Comparison of ENCODE assay signal across 21 cellular contexts in genomic region chrX:39905946-39906345, GRCh38.
DNase-seq lines count a peak whose midpoint lies in the region; ATAC-seq, FAIRE-seq and TF ChIP-seq lines count a peak whose summit lies in the region.
"Had no signal": no experiment of that assay in that cellular context is flagged by ENCODE, and none has a peak within 500 bp of the region (broad histone marks: within the 10 kb centered on the region; RNA-seq: fewer than 3 reads in every experiment).

No MANE protein-coding gene starts in this region.

- H3K27me3 ChIP-seq in endothelial cell of umbilical vein (ENCODE audit: control insufficient read depth in 2 of 2, insufficient read depth in 2 of 2, low read length in 2 of 2) (no peaks in the 10 kb centered on the region), neuronal stem cell (ENCODE audit: control insufficient read depth in 3 of 3, insufficient read depth in 3 of 3, low read depth in 1 of 3, low read length in 3 of 3) (peaks cover 0 to 4% (median 0%) of the 10 kb centered on the region in 3 experiments)
- H3K27me3 ChIP-seq: upper lobe of right lung had no signal

- H3K9ac ChIP-seq in endothelial cell of umbilical vein (replicated peaks; ENCODE audit: extremely low read depth, insufficient read depth, low read length) = no peak overlapping the region
- H3K9ac ChIP-seq in neuronal stem cell (ENCODE audit: low read depth, low read length, poor library complexity) = no peak overlapping the region

- H4K20me1 ChIP-seq in endothelial cell of umbilical vein (replicated peaks; ENCODE audit: control insufficient read depth, extremely low read depth, insufficient read depth, low read length) = no peaks in the 10 kb centered on the region

- in situ Hi-C loops in G401 (cut with HindIII; ENCODE audit: low sequenced_read_pairs) = no loop called here

- peaks cover 21% of the 10 kb centered on the region for H3K4me1 ChIP-seq in endothelial cell of umbilical vein (ENCODE audit: control insufficient read depth, extremely low read depth, insufficient read depth, low read length)
- peaks cover 10 to 27% of the 10 kb centered on the region in 2 donors for H3K4me1 ChIP-seq in neuronal stem cell (ENCODE audit: control insufficient read depth in 2 of 2, insufficient read depth in 1 of 2, low read depth in 1 of 2, low read length in 2 of 2)

- H3K79me1 ChIP-seq in neuronal stem cell (ENCODE audit: low read depth, low read length) = no peaks in the 10 kb centered on the region

- TF ChIP-seq POLR2A in endothelial cell of umbilical vein (IDR thresholded peaks at IDR 0.05; ENCODE audit: low read depth, low read length) = no peak

- no peak overlapping the region for H3K14ac ChIP-seq in neuronal stem cell (ENCODE audit: low read length)

- no peak overlapping the region for H4K8ac ChIP-seq in neuronal stem cell (ENCODE audit: low read depth, low read length)

- no peak for TF ChIP-seq CTCF in endothelial cell of umbilical vein (IDR thresholded peaks at IDR 0.05; ENCODE audit: extremely low read depth in 1 of 2, insufficient read depth in 1 of 2, low read depth in 1 of 2, low read length in 2 of 2)

- no peak for ATAC-seq in GM19324 (IDR thresholded peaks at IDR 0.05; ENCODE audit: low FRiP score, unreplicated experiment)
- no peak for ATAC-seq in HG02759 (IDR thresholded peaks at IDR 0.05; ENCODE audit: unreplicated experiment)
- ATAC-seq: HCT116, upper lobe of right lung had no signal

- CTCF ChIA-PET in endothelial cell of umbilical vein (lab: Charles Lee) = no interaction called here

- H2BK15ac ChIP-seq in neuronal stem cell (ENCODE audit: low read length) = no peak overlapping the region

- no peaks in the 10 kb centered on the region for H3K9me3 ChIP-seq in endothelial cell of umbilical vein (replicated peaks; ENCODE audit: control insufficient read depth, insufficient read depth, low read length)
- no peaks in the 10 kb centered on the region for H3K9me3 ChIP-seq in neuronal stem cell (replicated peaks in 1 of 2; ENCODE audit: control insufficient read depth in 2 of 2, insufficient read depth in 1 of 2, low read depth in 1 of 2, low read length in 2 of 2)
- H3K9me3 ChIP-seq: upper lobe of right lung had no signal

- no peaks in the 10 kb centered on the region for H3K36me3 ChIP-seq in endothelial cell of umbilical vein (ENCODE audit: control insufficient read depth in 2 of 2, extremely low read depth in 1 of 2, insufficient read depth in 2 of 2, low read length in 2 of 2)
- H3K36me3 ChIP-seq in neuronal stem cell (replicated peaks in 1 of 2; ENCODE audit: control insufficient read depth in 2 of 2, insufficient read depth in 2 of 2, low read length in 2 of 2) = no peaks in the 10 kb centered on the region
- H3K36me3 ChIP-seq: upper lobe of right lung had no signal

- dilution Hi-C loops in endothelial cell of umbilical vein (cut with MboI; ENCODE audit: extremely low pct_ligation_motif_present, low sequenced_read_pairs) = no loop called here

- no peak overlapping the region for H2BK12ac ChIP-seq in neuronal stem cell (ENCODE audit: low read length)

- peak overlapping the region; percentile 32 for H3K4me2 ChIP-seq in endothelial cell of umbilical vein (ENCODE audit: insufficient read depth, low read length)
- H3K4me2 ChIP-seq in neuronal stem cell (ENCODE audit: insufficient read depth, low read length, poor library complexity, severe bottlenecking) = no peak overlapping the region

- no peak overlapping the region for H3K4me3 ChIP-seq in endothelial cell of umbilical vein (replicated peaks in 1 of 3; ENCODE audit: insufficient read depth in 1 of 3, low read depth in 1 of 3, low read length in 3 of 3)
- H3K4me3 ChIP-seq in neuronal stem cell (ENCODE audit: low read length in 2 of 2) = peak overlapping the region in 1 of 2 donors; percentile 32
- H3K4me3 ChIP-seq: upper lobe of right lung had no signal

- no peak overlapping the region for H4K91ac ChIP-seq in neuronal stem cell (ENCODE audit: low read depth, low read length, poor library complexity)

- BruUV-seq in endothelial cell of umbilical vein (replicated peaks; lab: Mats Ljungman, UMichigan) = no TSS peak

- H2AK5ac ChIP-seq in neuronal stem cell (ENCODE audit: low read depth, low read length) = no peak overlapping the region

- no peaks in the 10 kb centered on the region for H3K9me1 ChIP-seq in endothelial cell of umbilical vein (replicated peaks; ENCODE audit: control insufficient read depth, extremely low read depth, insufficient read depth, low read length)

- H3K23ac ChIP-seq in neuronal stem cell (ENCODE audit: low read depth, low read length, poor library complexity) = no peak overlapping the region

- POLR2A ChIA-PET in endothelial cell of umbilical vein (lab: Charles Lee) = no interaction called here

- H2AFZ ChIP-seq in endothelial cell of umbilical vein (ENCODE audit: low read depth, low read length) (peak overlapping the region; percentile 42), neuronal stem cell (ENCODE audit: low read length) (peak overlapping the region; percentile 72)

- DNase-seq in A172 (ENCODE audit: low spot score) (peak; percentile 46), LHCN-M2 (ENCODE audit: low read depth) (peak; percentile 52), endothelial cell of umbilical vein (ENCODE audit: low read depth, low spot score) (peak; percentile 12), neuronal stem cell (ENCODE audit: low spot score) (no peak), G401 (ENCODE audit: low spot score) (no peak), superior temporal gyrus (ENCODE audit: extremely low spot score) (no peak)
- DNase-seq: activated CD4-positive, alpha-beta T cell treated with anti-CD3 and anti-CD28 coated beads for 1 hour; CD4-positive, alpha-beta memory T cell; hippocampal formation; NCI-H187; NCI-H524; stimulated activated naive CD4-positive, alpha-beta T cell; SW 1271; upper lobe of right lung had no signal

- no CpG with 5 or more reads among the region's 11 CpGs for WGBS in neuronal stem cell (ENCODE audit: extremely low coverage in 2 of 2, insufficient read length in 2 of 2, insufficient replicate concordance in 1 of 2), 2 donors

- no peak overlapping the region for H3K4ac ChIP-seq in neuronal stem cell (ENCODE audit: low read length)

- intact Hi-C loops in endothelial cell of umbilical vein (cut with micrococcal nuclease) = loop anchor here (5.0 kb wide), 5 partner anchors 49 to 261 kb away; no protein-coding TSS in a partner anchor

- H3K18ac ChIP-seq in neuronal stem cell (ENCODE audit: low read length) = no peak overlapping the region

- FAIRE-seq in endothelial cell of umbilical vein (lab: Jason Lieb, UNC) = no peak
- FAIRE-seq: colon, endometrium, GM12892 had no signal

- H3K27ac ChIP-seq in endothelial cell of umbilical vein (ENCODE audit: insufficient read depth, low read depth, low read length) = peak overlapping the region; percentile 48
- H3K27ac ChIP-seq in neuronal stem cell (replicated peaks; ENCODE audit: low read length) = no peak overlapping the region
- H3K27ac ChIP-seq: HL-60, upper lobe of right lung had no signal

- H2BK5ac ChIP-seq in neuronal stem cell (ENCODE audit: low read length) = no peak overlapping the region

- no peak overlapping the region for H2BK120ac ChIP-seq in neuronal stem cell (ENCODE audit: low read depth, low read length)

- no peaks in the 10 kb centered on the region for H3K79me2 ChIP-seq in endothelial cell of umbilical vein (ENCODE audit: control insufficient read depth, insufficient read depth, low read length)

TF ChIP-seq in endothelial cell of umbilical vein, 7 proteins besides CTCF, POLR2A, EP300 and RAD21:
- TF ChIP-seq FOS (IDR thresholded peaks at IDR 0.05; ENCODE audit: borderline replicate concordance, insufficient read depth, low read length) = no peak

Comparison
In these comparisons a context has a peak if more than half of its experiments do, and no peak if none do; other contexts are left out.
1. DNase-seq: peak in A172 (single experiment), LHCN-M2 (single experiment) and endothelial cell of umbilical vein (single experiment); none in neuronal stem cell (single experiment), G401 (single experiment) and superior temporal gyrus (single experiment).